ENCODE assay signal across 2 cellular contexts in the genomic region with DNA sequence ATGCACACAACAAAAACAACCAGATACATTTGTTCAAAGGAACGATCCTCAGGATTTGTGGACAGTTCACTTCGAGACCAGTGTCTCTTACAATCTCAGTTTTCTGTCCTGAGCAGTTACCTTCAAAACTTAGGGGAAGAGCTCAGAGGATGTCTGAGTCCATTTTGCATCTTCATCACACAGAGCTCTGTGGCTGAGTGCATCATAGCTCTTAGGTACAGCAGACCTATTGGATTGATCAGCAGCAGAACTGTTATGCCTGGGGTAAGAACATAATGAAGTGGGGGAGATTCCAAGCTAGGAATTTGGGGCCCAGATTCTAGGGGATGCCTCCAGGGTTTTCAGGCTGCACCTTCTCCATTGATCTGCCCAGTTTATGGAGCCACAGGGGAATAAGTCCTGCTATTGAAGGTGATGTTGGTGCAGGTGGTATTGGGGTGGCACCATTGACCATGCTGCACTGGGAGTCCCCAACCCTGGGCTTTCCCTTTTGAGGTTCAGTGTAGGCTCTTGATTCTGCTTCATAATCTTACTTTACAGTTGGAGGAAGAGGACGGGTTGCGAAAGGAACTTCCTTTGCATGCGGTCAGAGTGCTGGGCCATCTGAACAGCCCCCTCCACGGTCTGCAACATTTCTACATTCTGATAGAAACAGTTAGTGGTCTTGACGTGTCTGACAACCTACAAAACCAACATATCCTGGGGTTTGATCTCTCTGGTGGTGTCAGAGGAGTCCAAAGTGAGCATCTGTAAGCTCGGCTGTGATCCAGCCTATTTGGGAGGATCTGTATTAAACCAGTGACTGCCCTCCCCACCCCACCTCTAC.
TF ChIP-seq lines count a peak whose summit lies in the region.

No MANE protein-coding gene starts in this region.

TF ChIP-seq in A549, 52 proteins besides CTCF, POLR2A, EP300 and RAD21 (continued from another document):
- TF ChIP-seq, protein P1, sequence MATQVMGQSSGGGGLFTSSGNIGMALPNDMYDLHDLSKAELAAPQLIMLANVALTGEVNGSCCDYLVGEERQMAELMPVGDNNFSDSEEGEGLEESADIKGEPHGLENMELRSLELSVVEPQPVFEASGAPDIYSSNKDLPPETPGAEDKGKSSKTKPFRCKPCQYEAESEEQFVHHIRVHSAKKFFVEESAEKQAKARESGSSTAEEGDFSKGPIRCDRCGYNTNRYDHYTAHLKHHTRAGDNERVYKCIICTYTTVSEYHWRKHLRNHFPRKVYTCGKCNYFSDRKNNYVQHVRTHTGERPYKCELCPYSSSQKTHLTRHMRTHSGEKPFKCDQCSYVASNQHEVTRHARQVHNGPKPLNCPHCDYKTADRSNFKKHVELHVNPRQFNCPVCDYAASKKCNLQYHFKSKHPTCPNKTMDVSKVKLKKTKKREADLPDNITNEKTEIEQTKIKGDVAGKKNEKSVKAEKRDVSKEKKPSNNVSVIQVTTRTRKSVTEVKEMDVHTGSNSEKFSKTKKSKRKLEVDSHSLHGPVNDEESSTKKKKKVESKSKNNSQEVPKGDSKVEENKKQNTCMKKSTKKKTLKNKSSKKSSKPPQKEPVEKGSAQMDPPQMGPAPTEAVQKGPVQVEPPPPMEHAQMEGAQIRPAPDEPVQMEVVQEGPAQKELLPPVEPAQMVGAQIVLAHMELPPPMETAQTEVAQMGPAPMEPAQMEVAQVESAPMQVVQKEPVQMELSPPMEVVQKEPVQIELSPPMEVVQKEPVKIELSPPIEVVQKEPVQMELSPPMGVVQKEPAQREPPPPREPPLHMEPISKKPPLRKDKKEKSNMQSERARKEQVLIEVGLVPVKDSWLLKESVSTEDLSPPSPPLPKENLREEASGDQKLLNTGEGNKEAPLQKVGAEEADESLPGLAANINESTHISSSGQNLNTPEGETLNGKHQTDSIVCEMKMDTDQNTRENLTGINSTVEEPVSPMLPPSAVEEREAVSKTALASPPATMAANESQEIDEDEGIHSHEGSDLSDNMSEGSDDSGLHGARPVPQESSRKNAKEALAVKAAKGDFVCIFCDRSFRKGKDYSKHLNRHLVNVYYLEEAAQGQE (IDR thresholded peaks at IDR 0.05) = no peak
- TF ChIP-seq HEYL (CRISPR knock-in tag; IDR thresholded peaks at IDR 0.05) = no peak

TF ChIP-seq in GM23338, 12 proteins besides CTCF, POLR2A, EP300 and RAD21 (continued from another document):
- TF ChIP-seq, protein P2, sequence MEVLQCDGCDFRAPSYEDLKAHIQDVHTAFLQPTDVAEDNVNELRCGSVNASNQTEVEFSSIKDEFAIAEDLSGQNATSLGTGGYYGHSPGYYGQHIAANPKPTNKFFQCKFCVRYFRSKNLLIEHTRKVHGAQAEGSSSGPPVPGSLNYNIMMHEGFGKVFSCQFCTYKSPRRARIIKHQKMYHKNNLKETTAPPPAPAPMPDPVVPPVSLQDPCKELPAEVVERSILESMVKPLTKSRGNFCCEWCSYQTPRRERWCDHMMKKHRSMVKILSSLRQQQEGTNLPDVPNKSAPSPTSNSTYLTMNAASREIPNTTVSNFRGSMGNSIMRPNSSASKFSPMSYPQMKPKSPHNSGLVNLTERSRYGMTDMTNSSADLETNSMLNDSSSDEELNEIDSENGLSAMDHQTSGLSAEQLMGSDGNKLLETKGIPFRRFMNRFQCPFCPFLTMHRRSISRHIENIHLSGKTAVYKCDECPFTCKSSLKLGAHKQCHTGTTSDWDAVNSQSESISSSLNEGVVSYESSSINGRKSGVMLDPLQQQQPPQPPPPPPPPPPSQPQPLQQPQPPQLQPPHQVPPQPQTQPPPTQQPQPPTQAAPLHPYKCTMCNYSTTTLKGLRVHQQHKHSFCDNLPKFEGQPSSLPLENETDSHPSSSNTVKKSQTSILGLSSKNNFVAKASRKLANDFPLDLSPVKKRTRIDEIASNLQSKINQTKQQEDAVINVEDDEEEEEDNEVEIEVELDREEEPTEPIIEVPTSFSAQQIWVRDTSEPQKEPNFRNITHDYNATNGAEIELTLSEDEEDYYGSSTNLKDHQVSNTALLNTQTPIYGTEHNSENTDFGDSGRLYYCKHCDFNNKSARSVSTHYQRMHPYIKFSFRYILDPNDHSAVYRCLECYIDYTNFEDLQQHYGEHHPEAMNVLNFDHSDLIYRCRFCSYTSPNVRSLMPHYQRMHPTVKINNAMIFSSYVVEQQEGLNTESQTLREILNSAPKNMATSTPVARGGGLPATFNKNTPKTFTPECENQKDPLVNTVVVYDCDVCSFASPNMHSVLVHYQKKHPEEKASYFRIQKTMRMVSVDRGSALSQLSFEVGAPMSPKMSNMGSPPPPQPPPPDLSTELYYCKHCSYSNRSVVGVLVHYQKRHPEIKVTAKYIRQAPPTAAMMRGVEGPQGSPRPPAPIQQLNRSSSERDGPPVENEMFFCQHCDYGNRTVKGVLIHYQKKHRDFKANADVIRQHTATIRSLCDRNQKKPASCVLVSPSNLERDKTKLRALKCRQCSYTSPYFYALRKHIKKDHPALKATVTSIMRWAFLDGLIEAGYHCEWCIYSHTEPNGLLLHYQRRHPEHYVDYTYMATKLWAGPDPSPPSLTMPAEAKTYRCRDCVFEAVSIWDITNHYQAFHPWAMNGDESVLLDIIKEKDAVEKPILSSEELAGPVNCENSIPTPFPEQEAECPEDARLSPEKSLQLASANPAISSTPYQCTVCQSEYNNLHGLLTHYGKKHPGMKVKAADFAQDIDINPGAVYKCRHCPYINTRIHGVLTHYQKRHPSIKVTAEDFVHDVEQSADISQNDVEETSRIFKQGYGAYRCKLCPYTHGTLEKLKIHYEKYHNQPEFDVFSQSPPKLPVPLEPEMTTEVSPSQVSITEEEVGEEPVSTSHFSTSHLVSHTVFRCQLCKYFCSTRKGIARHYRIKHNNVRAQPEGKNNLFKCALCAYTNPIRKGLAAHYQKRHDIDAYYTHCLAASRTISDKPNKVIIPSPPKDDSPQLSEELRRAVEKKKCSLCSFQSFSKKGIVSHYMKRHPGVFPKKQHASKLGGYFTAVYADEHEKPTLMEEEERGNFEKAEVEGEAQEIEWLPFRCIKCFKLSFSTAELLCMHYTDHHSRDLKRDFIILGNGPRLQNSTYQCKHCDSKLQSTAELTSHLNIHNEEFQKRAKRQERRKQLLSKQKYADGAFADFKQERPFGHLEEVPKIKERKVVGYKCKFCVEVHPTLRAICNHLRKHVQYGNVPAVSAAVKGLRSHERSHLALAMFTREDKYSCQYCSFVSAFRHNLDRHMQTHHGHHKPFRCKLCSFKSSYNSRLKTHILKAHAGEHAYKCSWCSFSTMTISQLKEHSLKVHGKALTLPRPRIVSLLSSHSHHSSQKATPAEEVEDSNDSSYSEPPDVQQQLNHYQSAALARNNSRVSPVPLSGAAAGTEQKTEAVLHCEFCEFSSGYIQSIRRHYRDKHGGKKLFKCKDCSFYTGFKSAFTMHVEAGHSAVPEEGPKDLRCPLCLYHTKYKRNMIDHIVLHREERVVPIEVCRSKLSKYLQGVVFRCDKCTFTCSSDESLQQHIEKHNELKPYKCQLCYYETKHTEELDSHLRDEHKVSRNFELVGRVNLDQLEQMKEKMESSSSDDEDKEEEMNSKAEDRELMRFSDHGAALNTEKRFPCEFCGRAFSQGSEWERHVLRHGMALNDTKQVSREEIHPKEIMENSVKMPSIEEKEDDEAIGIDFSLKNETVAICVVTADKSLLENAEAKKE (CRISPR knock-in tag; IDR thresholded peaks at IDR 0.05) = no peak
- no peak for TF ChIP-seq EZH2phosphoT487 (IDR thresholded peaks at IDR 0.05; ENCODE audit: unreplicated experiment)
- TF ChIP-seq ZNF331 (CRISPR knock-in tag; IDR thresholded peaks at IDR 0.05; ENCODE audit: low read depth) = no peak
- no peak for TF ChIP-seq JUNB (IDR thresholded peaks at IDR 0.05; ENCODE audit: unreplicated experiment)
